ENCODE assay signal across 17 cellular contexts in the genomic region with DNA sequence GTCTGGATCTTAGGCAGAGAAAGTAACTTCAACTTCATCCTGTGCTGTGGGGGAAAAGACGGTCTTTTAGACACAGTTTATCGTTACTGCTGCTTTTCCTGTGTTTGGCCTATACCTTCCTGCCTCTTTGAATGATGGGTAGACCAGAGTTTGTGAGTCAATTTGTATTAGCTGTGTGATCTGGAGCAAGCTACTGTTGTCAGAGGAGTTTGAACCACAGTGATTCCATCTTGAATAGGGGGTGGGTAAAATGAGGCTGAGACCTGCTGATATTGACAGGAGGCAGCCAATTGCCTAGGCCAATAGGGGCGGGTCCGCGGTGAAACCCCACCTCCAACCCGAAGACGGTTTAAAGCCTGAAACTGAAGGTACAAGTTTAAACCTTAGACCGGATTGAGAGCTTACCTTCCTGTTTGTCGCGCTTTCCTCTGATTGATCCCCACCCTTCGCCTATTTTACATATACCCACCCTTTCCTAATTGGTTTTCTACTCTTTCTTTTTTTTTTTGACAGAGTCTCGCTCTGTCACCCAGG. TPM values are rescaled to one million over a fixed set of nuclear protein-coding genes. Genes with fewer than 3 reads are reported as not detected.
DNase-seq lines count a peak whose midpoint lies in the region; ATAC-seq and TF ChIP-seq lines count a peak whose summit lies in the region.
"Had no signal": no experiment of that assay in that cellular context is flagged by ENCODE, and none has a peak within 500 bp of the region (broad histone marks: within the 10 kb centered on the region; RNA-seq: fewer than 3 reads in every experiment).

No MANE protein-coding gene starts in this region.

- H3K9ac ChIP-seq in HUES6 (ENCODE audit: low read length), result no peak overlapping the region

- H3K4me3 Mint-ChIP-seq in GM23338 (peak overlapping the region; percentile 41; the same call in 2 of the 3 replicates), memory B cell (no peak overlapping the region)
- H3K4me3 Mint-ChIP-seq: activated naive CD4-positive, alpha-beta T cell treated with anti-CD3 and anti-CD28 coated beads for 36 hours; neural crest cell had no signal

- peaks cover 6% of the 10 kb centered on the region; the same call in 1 of the 2 replicates for H3F3A ChIP-seq in GM23338 (replicated peaks; ENCODE audit: low read depth)

- peak overlapping the region; percentile 89 for H2AFZ ChIP-seq in GM23338

- no peaks in the 10 kb centered on the region for H3K9me3 ChIP-seq in HUES6 (ENCODE audit: control insufficient read depth, insufficient read depth, low read depth, low read length)
- H3K9me3 ChIP-seq: mucosa of descending colon, thoracic aorta had no signal

- DNase-seq in GM23338 (ENCODE audit: low spot score) (peak; percentile 56), memory B cell (ENCODE audit: low spot score in 2 of 2) (no peak), AG20443 (ENCODE audit: low spot score) (no peak)
- peak; percentile 9 for DNase-seq in effector CD4-positive, alpha-beta T cell
- DNase-seq: activated naive CD4-positive, alpha-beta T cell treated with anti-CD3 and anti-CD28 coated beads for 36 hours; activated T-cell treated with anti-CD3 and anti-CD28 coated beads for 4 hours; cortex of kidney; mucosa of descending colon; NCI-H1092; NCI-H1930; SIG-M5; stimulated activated naive CD4-positive, alpha-beta T cell had no signal

- ATAC-seq in GM23338 (peak; percentile 38), memory B cell (ENCODE audit: low read depth) (peak; percentile 56), HG03521 (IDR thresholded peaks at IDR 0.05; ENCODE audit: unreplicated experiment) (no peak), HG02623 (IDR thresholded peaks at IDR 0.05; ENCODE audit: unreplicated experiment) (no peak)
- ATAC-seq: mucosa of descending colon had no signal

- no peak overlapping the region; the same call in 1 of the 2 replicates for H3K27ac Mint-ChIP-seq in GM23338
- H3K27ac Mint-ChIP-seq in memory B cell, result no peak overlapping the region
- H3K27ac Mint-ChIP-seq: activated naive CD4-positive, alpha-beta T cell treated with anti-CD3 and anti-CD28 coated beads for 36 hours had no signal

- H3K27ac ChIP-seq in GM23338 (ENCODE audit: low read depth) (peak overlapping the region; percentile 35; the same call in 1 of the 2 replicates), HUES6 (ENCODE audit: low read depth, low read length) (peak overlapping the region; percentile 36; the same call in 1 of the 2 replicates)
- H3K27ac ChIP-seq: thoracic aorta had no signal

- H3K36me3 Mint-ChIP-seq in GM23338 (ENCODE audit: low read depth), result peaks cover 9% of the 10 kb centered on the region
- no peaks in the 10 kb centered on the region for H3K36me3 Mint-ChIP-seq in memory B cell

- peaks cover 16% of the 10 kb centered on the region; the same call in 2 of the 3 replicates for H3K9me3 Mint-ChIP-seq in GM23338
- H3K9me3 Mint-ChIP-seq in memory B cell, result no peaks in the 10 kb centered on the region
- H3K9me3 Mint-ChIP-seq: activated naive CD4-positive, alpha-beta T cell treated with anti-CD3 and anti-CD28 coated beads for 36 hours; neural crest cell had no signal

- peak overlapping the region; percentile 10 for H3K4me2 ChIP-seq in GM23338

- H3K4me1 Mint-ChIP-seq in GM23338 (peaks cover 26% of the 10 kb centered on the region), memory B cell (peaks cover 5% of the 10 kb centered on the region)

- TF ChIP-seq CTCF in GM23338 (conservative IDR thresholded peaks at IDR 0.05; ENCODE audit: low read depth in 2 of 2), result no peak

- no peaks in the 10 kb centered on the region for H4K20me1 ChIP-seq in GM23338 (replicated peaks; ENCODE audit: insufficient read depth)

- no peaks in the 10 kb centered on the region for H3K36me3 ChIP-seq in GM23338 (ENCODE audit: insufficient read depth)
- H3K36me3 ChIP-seq in HUES6 (ENCODE audit: control insufficient read depth, insufficient read depth, low read length), result no peaks in the 10 kb centered on the region
- H3K36me3 ChIP-seq: thoracic aorta had no signal

- no peaks in the 10 kb centered on the region for H3K9me2 ChIP-seq in GM23338 (ENCODE audit: insufficient read depth)

- H3K4me1 ChIP-seq in GM23338 (ENCODE audit: insufficient read depth) (peaks cover 8% of the 10 kb centered on the region), HUES6 (ENCODE audit: control insufficient read depth, insufficient read depth, low read length) (peaks cover 27% of the 10 kb centered on the region)

- H3K27me3 Mint-ChIP-seq in GM23338 (ENCODE audit: insufficient read depth, low read depth, poor library complexity) (peaks cover 5% of the 10 kb centered on the region), memory B cell (peaks cover 3% of the 10 kb centered on the region)

- peak overlapping the region; percentile 3; the same call in 1 of the 2 replicates for H3K4me3 ChIP-seq in GM23338
- H3K4me3 ChIP-seq in HUES6 (ENCODE audit: low read depth, low read length), result peak overlapping the region; percentile 41
- H3K4me3 ChIP-seq: mucosa of descending colon, thoracic aorta had no signal

- no peaks in the 10 kb centered on the region for H3K79me2 ChIP-seq in GM23338 (replicated peaks; ENCODE audit: insufficient read depth)

- no peaks in the 10 kb centered on the region for H3K27me3 ChIP-seq in GM23338 (ENCODE audit: insufficient read depth)
- H3K27me3 ChIP-seq in HUES6 (ENCODE audit: control insufficient read depth, insufficient read depth, low read length), result no peaks in the 10 kb centered on the region

TF ChIP-seq in GM23338, 12 proteins besides CTCF, POLR2A, EP300 and RAD21 (continues in another document):
- TF ChIP-seq ZNF331 (CRISPR knock-in tag; IDR thresholded peaks at IDR 0.05; ENCODE audit: low read depth), result no peak
- TF ChIP-seq, protein P1, sequence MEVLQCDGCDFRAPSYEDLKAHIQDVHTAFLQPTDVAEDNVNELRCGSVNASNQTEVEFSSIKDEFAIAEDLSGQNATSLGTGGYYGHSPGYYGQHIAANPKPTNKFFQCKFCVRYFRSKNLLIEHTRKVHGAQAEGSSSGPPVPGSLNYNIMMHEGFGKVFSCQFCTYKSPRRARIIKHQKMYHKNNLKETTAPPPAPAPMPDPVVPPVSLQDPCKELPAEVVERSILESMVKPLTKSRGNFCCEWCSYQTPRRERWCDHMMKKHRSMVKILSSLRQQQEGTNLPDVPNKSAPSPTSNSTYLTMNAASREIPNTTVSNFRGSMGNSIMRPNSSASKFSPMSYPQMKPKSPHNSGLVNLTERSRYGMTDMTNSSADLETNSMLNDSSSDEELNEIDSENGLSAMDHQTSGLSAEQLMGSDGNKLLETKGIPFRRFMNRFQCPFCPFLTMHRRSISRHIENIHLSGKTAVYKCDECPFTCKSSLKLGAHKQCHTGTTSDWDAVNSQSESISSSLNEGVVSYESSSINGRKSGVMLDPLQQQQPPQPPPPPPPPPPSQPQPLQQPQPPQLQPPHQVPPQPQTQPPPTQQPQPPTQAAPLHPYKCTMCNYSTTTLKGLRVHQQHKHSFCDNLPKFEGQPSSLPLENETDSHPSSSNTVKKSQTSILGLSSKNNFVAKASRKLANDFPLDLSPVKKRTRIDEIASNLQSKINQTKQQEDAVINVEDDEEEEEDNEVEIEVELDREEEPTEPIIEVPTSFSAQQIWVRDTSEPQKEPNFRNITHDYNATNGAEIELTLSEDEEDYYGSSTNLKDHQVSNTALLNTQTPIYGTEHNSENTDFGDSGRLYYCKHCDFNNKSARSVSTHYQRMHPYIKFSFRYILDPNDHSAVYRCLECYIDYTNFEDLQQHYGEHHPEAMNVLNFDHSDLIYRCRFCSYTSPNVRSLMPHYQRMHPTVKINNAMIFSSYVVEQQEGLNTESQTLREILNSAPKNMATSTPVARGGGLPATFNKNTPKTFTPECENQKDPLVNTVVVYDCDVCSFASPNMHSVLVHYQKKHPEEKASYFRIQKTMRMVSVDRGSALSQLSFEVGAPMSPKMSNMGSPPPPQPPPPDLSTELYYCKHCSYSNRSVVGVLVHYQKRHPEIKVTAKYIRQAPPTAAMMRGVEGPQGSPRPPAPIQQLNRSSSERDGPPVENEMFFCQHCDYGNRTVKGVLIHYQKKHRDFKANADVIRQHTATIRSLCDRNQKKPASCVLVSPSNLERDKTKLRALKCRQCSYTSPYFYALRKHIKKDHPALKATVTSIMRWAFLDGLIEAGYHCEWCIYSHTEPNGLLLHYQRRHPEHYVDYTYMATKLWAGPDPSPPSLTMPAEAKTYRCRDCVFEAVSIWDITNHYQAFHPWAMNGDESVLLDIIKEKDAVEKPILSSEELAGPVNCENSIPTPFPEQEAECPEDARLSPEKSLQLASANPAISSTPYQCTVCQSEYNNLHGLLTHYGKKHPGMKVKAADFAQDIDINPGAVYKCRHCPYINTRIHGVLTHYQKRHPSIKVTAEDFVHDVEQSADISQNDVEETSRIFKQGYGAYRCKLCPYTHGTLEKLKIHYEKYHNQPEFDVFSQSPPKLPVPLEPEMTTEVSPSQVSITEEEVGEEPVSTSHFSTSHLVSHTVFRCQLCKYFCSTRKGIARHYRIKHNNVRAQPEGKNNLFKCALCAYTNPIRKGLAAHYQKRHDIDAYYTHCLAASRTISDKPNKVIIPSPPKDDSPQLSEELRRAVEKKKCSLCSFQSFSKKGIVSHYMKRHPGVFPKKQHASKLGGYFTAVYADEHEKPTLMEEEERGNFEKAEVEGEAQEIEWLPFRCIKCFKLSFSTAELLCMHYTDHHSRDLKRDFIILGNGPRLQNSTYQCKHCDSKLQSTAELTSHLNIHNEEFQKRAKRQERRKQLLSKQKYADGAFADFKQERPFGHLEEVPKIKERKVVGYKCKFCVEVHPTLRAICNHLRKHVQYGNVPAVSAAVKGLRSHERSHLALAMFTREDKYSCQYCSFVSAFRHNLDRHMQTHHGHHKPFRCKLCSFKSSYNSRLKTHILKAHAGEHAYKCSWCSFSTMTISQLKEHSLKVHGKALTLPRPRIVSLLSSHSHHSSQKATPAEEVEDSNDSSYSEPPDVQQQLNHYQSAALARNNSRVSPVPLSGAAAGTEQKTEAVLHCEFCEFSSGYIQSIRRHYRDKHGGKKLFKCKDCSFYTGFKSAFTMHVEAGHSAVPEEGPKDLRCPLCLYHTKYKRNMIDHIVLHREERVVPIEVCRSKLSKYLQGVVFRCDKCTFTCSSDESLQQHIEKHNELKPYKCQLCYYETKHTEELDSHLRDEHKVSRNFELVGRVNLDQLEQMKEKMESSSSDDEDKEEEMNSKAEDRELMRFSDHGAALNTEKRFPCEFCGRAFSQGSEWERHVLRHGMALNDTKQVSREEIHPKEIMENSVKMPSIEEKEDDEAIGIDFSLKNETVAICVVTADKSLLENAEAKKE (CRISPR knock-in tag; IDR thresholded peaks at IDR 0.05), result no peak

RNA-seq across cellular contexts. Expression of gene EIF4H, which starts 35.8 kb away (rescaled TPM):
- total RNA-seq in GM23338 (2014; rRNA removed; shearing (Covaris generic)), result 298 and 309 TPM in 2 replicates
- polyA plus RNA-seq in GM23338 (2016; fragmentation: Nextera tagmentation; extraction: Ambion mirVana), result 183 and 197 TPM in 2 replicates

RNA-seq across cellular contexts. Expression of gene LIMK1, which starts 54.8 kb away (rescaled TPM):
- 77.9 and 96.5 TPM in 2 replicates for total RNA-seq in GM23338 (2014; rRNA removed; shearing (Covaris generic))
- polyA plus RNA-seq in GM23338 (2016; fragmentation: Nextera tagmentation; extraction: Ambion mirVana), result 13.0 and 17.3 TPM in 2 replicates

Comparison
In these comparisons a context has a peak if more than half of its experiments do, and no peak if none do; other contexts are left out.
1. ATAC-seq: peak in GM23338 (single experiment) and memory B cell (single experiment); none in HG03521 (single experiment) and HG02623 (single experiment).
2. DNase-seq: peak in GM23338 (single experiment) and effector CD4-positive, alpha-beta T cell (single experiment); none in memory B cell (0 of 2) and AG20443 (single experiment).